10 cellular contexts compared by ENCODE assay signal in genomic region chr3:53495518-53496501, GRCh38. TPM values are rescaled to one million over a fixed set of nuclear protein-coding genes. Genes with fewer than 3 reads are reported as not detected.
A peak's percentile ranks its signal among the peaks of the same experiment; 100 is the strongest.
DNase-seq lines count a peak whose midpoint lies in the region; ATAC-seq, FAIRE-seq and TF ChIP-seq lines count a peak whose summit lies in the region.
"Had no signal": no experiment of that assay in that cellular context is flagged by ENCODE, and none has a peak within 500 bp of the region (broad histone marks: within the 10 kb centered on the region; RNA-seq: fewer than 3 reads in every experiment).

No MANE protein-coding gene starts in this region.

- H3K9ac ChIP-seq in neural progenitor cell, result no peak overlapping the region

- peaks cover 39% of the 10 kb centered on the region for H3K4me1 Mint-ChIP-seq in neural progenitor cell

- no peak for ATAC-seq in HG03439 (IDR thresholded peaks at IDR 0.05; ENCODE audit: unreplicated experiment)

- intact Hi-C loops in esophagus muscularis mucosa (cut with DNase I), result no loop called here

- H3K27me3 ChIP-seq in esophagus muscularis mucosa, result peaks cover 0 to 25% (median 8%) of the 10 kb centered on the region in 4 donors
- peaks cover 78% of the 10 kb centered on the region for H3K27me3 ChIP-seq in neural progenitor cell

- no peak overlapping the region for H3K27ac Mint-ChIP-seq in neural progenitor cell

- H3K9me3 ChIP-seq in esophagus muscularis mucosa (no peaks in the 10 kb centered on the region), neural progenitor cell (ENCODE audit: low read depth) (no peaks in the 10 kb centered on the region)

- peak; percentile 37 for DNase-seq in GM12891 (ENCODE audit: insufficient read length, low spot score)
- peak; percentile 75 for DNase-seq in NCI-H748 (lab: John Stamatoyannopoulos, UW; ENCODE audit: unreplicated experiment)
- no peak for DNase-seq in esophagus muscularis mucosa (ENCODE audit: extremely low spot score)
- DNase-seq in neural progenitor cell (ENCODE audit: low spot score), result peak; percentile 54
- DNase-seq in HEK293T (ENCODE audit: extremely low spot score), result no peak
- DNase-seq in activated CD4-positive, alpha-beta T cell treated with anti-CD3 and anti-CD28 coated beads for 4 hours, result no peak
- no peak for DNase-seq in COR-L47 (lab: John Stamatoyannopoulos, UW)

- peaks cover 49% of the 10 kb centered on the region for H3K27me3 Mint-ChIP-seq in neural progenitor cell (ENCODE audit: insufficient read depth, low read depth)

- no peaks in the 10 kb centered on the region for H3K79me2 ChIP-seq in neural progenitor cell (ENCODE audit: low read depth)

- no peak for TF ChIP-seq POLR2A in GM12891 (IDR thresholded peaks at IDR 0.05; ENCODE audit: low read depth, low read length)
- TF ChIP-seq POLR2A in esophagus muscularis mucosa (IDR thresholded peaks at IDR 0.05; ENCODE audit: low read depth), result no peak

- peaks cover 20% of the 10 kb centered on the region for H3F3A ChIP-seq in neural progenitor cell (ENCODE audit: low read depth)

- no peaks in the 10 kb centered on the region for H3K9me3 Mint-ChIP-seq in neural progenitor cell

- TF ChIP-seq CTCF in esophagus muscularis mucosa (IDR thresholded peaks at IDR 0.05) (no peak), neural progenitor cell (IDR thresholded peaks at IDR 0.05) (no peak)

- no peaks in the 10 kb centered on the region for H3K36me3 Mint-ChIP-seq in neural progenitor cell

- POLR2A ChIA-PET in HEK293T (lab: Yijun Ruan, JAX), result no interaction called here

- H2AFZ ChIP-seq in neural progenitor cell (replicated peaks), result peak overlapping the region; percentile 73

- no peak overlapping the region for H3K27ac ChIP-seq in esophagus muscularis mucosa (replicated peaks in 1 of 4)
- no peak overlapping the region for H3K27ac ChIP-seq in neural progenitor cell
- H3K27ac ChIP-seq: HL-60 had no signal

- H3K4me1 ChIP-seq in esophagus muscularis mucosa (peaks cover 18 to 51% (median 49%) of the 10 kb centered on the region in 4 donors), neural progenitor cell (peaks cover 18% of the 10 kb centered on the region)

- H4K20me1 ChIP-seq in neural progenitor cell (ENCODE audit: low read depth), result peaks cover 3% of the 10 kb centered on the region

- H3K4me2 ChIP-seq in neural progenitor cell, result peak overlapping the region; percentile 92

- FAIRE-seq in GM12891 (lab: Jason Lieb, UNC), result peak; percentile 69

- H3K36me3 ChIP-seq in esophagus muscularis mucosa (no peaks in the 10 kb centered on the region), neural progenitor cell (no peaks in the 10 kb centered on the region)

- WGBS in esophagus muscularis mucosa, result 41% methylated on average over 26 of the region's 57 CpGs

- peak overlapping the region; percentile 47 to 69 (median 50) for H3K4me3 ChIP-seq in esophagus muscularis mucosa
- H3K4me3 ChIP-seq in neural progenitor cell, result peak overlapping the region; percentile 53

- TF ChIP-seq EP300 in esophagus muscularis mucosa (IDR thresholded peaks at IDR 0.05), result no peak

- CTCF ChIA-PET in HEK293T (lab: Yijun Ruan, JAX), result no interaction called here

- peak overlapping the region; percentile 82 for H3K4me3 Mint-ChIP-seq in neural progenitor cell

TF ChIP-seq in GM12891, 5 proteins besides CTCF, POLR2A, EP300 and RAD21:
- no peak for TF ChIP-seq POU2F2 (IDR thresholded peaks at IDR 0.05; ENCODE audit: low read depth, low read length)

TF ChIP-seq in HEK293T, 16 proteins besides CTCF, POLR2A, EP300 and RAD21:
- no peak for TF ChIP-seq PKNOX1 (IDR thresholded peaks at IDR 0.05)
- no peak for TF ChIP-seq HDGF (IDR thresholded peaks at IDR 0.05; ENCODE audit: borderline replicate concordance)
- TF ChIP-seq SP1 (IDR thresholded peaks at IDR 0.05), result no peak
- TF ChIP-seq SUZ12 (IDR thresholded peaks at IDR 0.05), result no peak
- no peak for TF ChIP-seq LEF1 (IDR thresholded peaks at IDR 0.05; ENCODE audit: borderline replicate concordance)
- no peak for TF ChIP-seq FOXA1 (IDR thresholded peaks at IDR 0.05)
- no peak for TF ChIP-seq FOXM1 (IDR thresholded peaks at IDR 0.05; ENCODE audit: borderline replicate concordance)
- TF ChIP-seq CTBP1 (IDR thresholded peaks at IDR 0.05; ENCODE audit: borderline replicate concordance), result no peak
- TF ChIP-seq NFRKB (IDR thresholded peaks at IDR 0.05), result no peak
- no peak for TF ChIP-seq FOXK2 (IDR thresholded peaks at IDR 0.05)
- no peak for TF ChIP-seq L3MBTL2 (conservative IDR thresholded peaks at IDR 0.05)
- no peak for TF ChIP-seq ELF4 (IDR thresholded peaks at IDR 0.05)
- TF ChIP-seq ZNF384 (IDR thresholded peaks at IDR 0.05), result no peak

RNA-seq across cellular contexts. Expression of gene CACNA1D, which starts 1.4 kb away (rescaled TPM):
- 2.0 TPM for polyA plus RNA-seq in GM12891 (2012; ENCODE audit: low read depth, missing spikeins)
- total RNA-seq in esophagus muscularis mucosa (1 to 10 TPM in 2 of 4 donors, under 1 TPM in 2; 0.75 to 2.5 (median 1.2) TPM), neural progenitor cell (ENCODE audit: low replicate concordance) (0.25 and 4.7 TPM in 2 replicates)
- total RNA-seq: dermis microvascular lymphatic vessel endothelial cell had no signal

Comparison
In these comparisons a context has a peak if more than half of its experiments do, and no peak if none do; other contexts are left out.
1. DNase-seq: peak in GM12891 (single experiment), NCI-H748 (single experiment) and neural progenitor cell (single experiment); none in esophagus muscularis mucosa (single experiment), HEK293T (single experiment), activated CD4-positive, alpha-beta T cell treated with anti-CD3 and anti-CD28 coated beads for 4 hours (0 of 2) and COR-L47 (single experiment).